18 cellular contexts compared by ENCODE assay signal in genomic region chr4:38076153-38076669, GRCh38.
DNase-seq lines count a peak whose midpoint lies in the region; ATAC-seq, FAIRE-seq and TF ChIP-seq lines count a peak whose summit lies in the region.
"Had no signal": no experiment of that assay in that cellular context is flagged by ENCODE, and none has a peak within 500 bp of the region (broad histone marks: within the 10 kb centered on the region; RNA-seq: fewer than 3 reads in every experiment).

No MANE protein-coding gene starts in this region.

- intact Hi-C loops in gastrocnemius medialis (cut with DNase I; ENCODE audit: low total_unique reads) = loop anchor here (5.0 kb wide), 1 partner anchor 101 kb away; no protein-coding TSS in a partner anchor

- TF ChIP-seq CTCF in endothelial cell (IDR thresholded peaks at IDR 0.05; ENCODE audit: unreplicated experiment) (no peak), gastrocnemius medialis (IDR thresholded peaks at IDR 0.05 in 4 of 5, conservative IDR thresholded peaks at IDR 0.05 in 1 of 5) (no peak), D721Med (IDR thresholded peaks at IDR 0.05; ENCODE audit: insufficient read depth, missing control alignments) (no peak)

- peaks cover 1% of the 10 kb centered on the region for H3K36me3 Mint-ChIP-seq in endothelial cell (ENCODE audit: low read depth, unreplicated experiment)

- ATAC-seq in HG03280 (IDR thresholded peaks at IDR 0.05; ENCODE audit: unreplicated experiment) (peak; percentile 22), gastrocnemius medialis (no peak)
- ATAC-seq: activated CD8-positive, alpha-beta T cell treated with anti-CD3 and anti-CD28 coated beads for 36 hours had no signal

- no peak overlapping the region for H3K4me3 ChIP-seq in gastrocnemius medialis
- H3K4me3 ChIP-seq: testis had no signal

- peak overlapping the region; percentile 58 to 73 (median 64) for H3K27ac ChIP-seq in gastrocnemius medialis
- H3K27ac ChIP-seq: C4-2B had no signal

- H3K36me3 ChIP-seq in gastrocnemius medialis = no peaks in the 10 kb centered on the region

- H3K27me3 ChIP-seq in gastrocnemius medialis = no peaks in the 10 kb centered on the region
- H3K27me3 ChIP-seq: testis had no signal

- H3K4me1 ChIP-seq in gastrocnemius medialis = peaks cover 36 to 50% of the 10 kb centered on the region in 2 donors

- no peak overlapping the region for H3K4me3 Mint-ChIP-seq in endothelial cell (ENCODE audit: unreplicated experiment)
- H3K4me3 Mint-ChIP-seq: activated CD8-positive, alpha-beta T cell treated with anti-CD3 and anti-CD28 coated beads for 36 hours; immature natural killer cell; neural crest cell had no signal

- H3K4me1 Mint-ChIP-seq in endothelial cell (ENCODE audit: unreplicated experiment) = peaks cover 45% of the 10 kb centered on the region

- peak overlapping the region; percentile 31 for H3K27ac Mint-ChIP-seq in endothelial cell (ENCODE audit: unreplicated experiment)
- H3K27ac Mint-ChIP-seq: activated CD8-positive, alpha-beta T cell treated with anti-CD3 and anti-CD28 coated beads for 36 hours had no signal

- peak; percentile 57 for FAIRE-seq in GM12891 (lab: Jason Lieb, UNC)
- no peak for FAIRE-seq in GM12892 (lab: Jason Lieb, UNC)
- FAIRE-seq in D721Med (lab: Jason Lieb, UNC) = no peak
- FAIRE-seq: astrocyte, colon, RCC 7860 had no signal

- in situ Hi-C loops in gastrocnemius medialis (cut with MboI; ENCODE audit: low sequenced_read_pairs in 4 of 4) = loop anchor here in 2 of 4 donors (10.0 kb wide), 3 partner anchors 99 to 659 kb away; no protein-coding TSS in a partner anchor

- H3K27me3 Mint-ChIP-seq in endothelial cell (ENCODE audit: unreplicated experiment) = peaks cover 2% of the 10 kb centered on the region
- H3K27me3 Mint-ChIP-seq: activated CD8-positive, alpha-beta T cell treated with anti-CD3 and anti-CD28 coated beads for 36 hours had no signal

- TF ChIP-seq POLR2A in GM12891 (IDR thresholded peaks at IDR 0.05; ENCODE audit: low read depth, low read length) (no peak), gastrocnemius medialis (IDR thresholded peaks at IDR 0.05) (no peak), GM12892 (IDR thresholded peaks at IDR 0.05; ENCODE audit: low read depth, low read length) (no peak)

- no peaks in the 10 kb centered on the region for H3K9me3 ChIP-seq in gastrocnemius medialis
- H3K9me3 ChIP-seq: testis had no signal

- no peaks in the 10 kb centered on the region for H3K9me3 Mint-ChIP-seq in endothelial cell (ENCODE audit: unreplicated experiment)
- H3K9me3 Mint-ChIP-seq: activated CD8-positive, alpha-beta T cell treated with anti-CD3 and anti-CD28 coated beads for 36 hours; immature natural killer cell; neural crest cell had no signal

- DNase-seq in GM12891 (ENCODE audit: insufficient read length, low spot score) = no peak
- DNase-seq in endothelial cell (ENCODE audit: low spot score) = no peak
- DNase-seq in gastrocnemius medialis = no peak
- DNase-seq in NCI-H2227 (lab: John Stamatoyannopoulos, UW; ENCODE audit: unreplicated experiment) = no peak
- no peak for DNase-seq in GM12892 (ENCODE audit: insufficient read length)
- DNase-seq in D721Med (ENCODE audit: insufficient read length, low spot score) = no peak
- DNase-seq: activated CD8-positive, alpha-beta T cell treated with anti-CD3 and anti-CD28 coated beads for 36 hours; immature natural killer cell; NCI-H1092; NCI-H748 treated with DMSO at 0.1 percent for 48 hours; stimulated activated CD4-positive, alpha-beta T cell treated with anti-CD3 and anti-CD28 coated beads, Interleukin-1b, Interleukin-23, amount 100 ng/mL, for 48 hours; testis had no signal

TF ChIP-seq in GM12891, 5 proteins besides CTCF, POLR2A, EP300 and RAD21:
- TF ChIP-seq POU2F2 (IDR thresholded peaks at IDR 0.05; ENCODE audit: low read depth, low read length) = no peak
- TF ChIP-seq POLR2AphosphoS5 (IDR thresholded peaks at IDR 0.05; ENCODE audit: low read depth, low read length) = no peak
- TF ChIP-seq PAX5 (IDR thresholded peaks at IDR 0.05; ENCODE audit: insufficient read depth, low read length, severe bottlenecking) = no peak
- TF ChIP-seq SPI1 (IDR thresholded peaks at IDR 0.05; ENCODE audit: low read depth, low read length) = no peak
- no peak; the same call in 1 of the 2 replicates for TF ChIP-seq TAF1 (IDR thresholded peaks at IDR 0.05; ENCODE audit: low read depth, low read length)
TF ChIP-seq in GM12891: peak in this region for 0.
